Comparison of ENCODE assay signal across 9 cellular contexts in genomic region chr3:72887378-72887722, GRCh38. TPM values are rescaled to one million over a fixed set of nuclear protein-coding genes. Genes with fewer than 3 reads are reported as not detected.
A peak's percentile ranks its signal among the peaks of the same experiment; 100 is the strongest.
DNase-seq lines count a peak whose midpoint lies in the region; ATAC-seq and TF ChIP-seq lines count a peak whose summit lies in the region.
"Had no signal": no experiment of that assay in that cellular context is flagged by ENCODE, and none has a peak within 500 bp of the region (broad histone marks: within the 10 kb centered on the region; RNA-seq: fewer than 3 reads in every experiment).

No MANE protein-coding gene starts in this region.

- peak overlapping the region; percentile 49 for H3K4me3 ChIP-seq in HL-60 (replicated peaks; ENCODE audit: insufficient read depth, low read length)
- H3K4me3 ChIP-seq in iPS-11a (ENCODE audit: low read depth, low read length) = peak overlapping the region; percentile 59

- H3K27me3 ChIP-seq in HL-60 (ENCODE audit: insufficient read depth, poor library complexity, severe bottlenecking) = no peaks in the 10 kb centered on the region

- DNase-seq in HL-60 (ENCODE audit: low read depth in 1 of 2, low spot score in 1 of 2) (no peak), ecto neural progenitor cell (ENCODE audit: low spot score) (no peak), OCI-M2 (lab: John Stamatoyannopoulos, UW; ENCODE audit: unreplicated experiment) (no peak)
- no peak for DNase-seq in activated CD4-positive, alpha-beta memory T cell treated with anti-CD3 and anti-CD28 coated beads for 36 hours
- DNase-seq in stimulated activated naive CD8-positive, alpha-beta T cell treated with anti-CD3 and anti-CD28 coated beads, Interleukin-15, amount 100 ng/mL, for 72 hours = no peak
- DNase-seq: NCI-H1417 treated with DMSO at 0.1 percent for 48 hours had no signal

- H3K27me3 Mint-ChIP-seq in activated CD4-positive, alpha-beta memory T cell treated with anti-CD3 and anti-CD28 coated beads for 36 hours = peaks cover 63% of the 10 kb centered on the region
- H3K27me3 Mint-ChIP-seq in stimulated activated naive CD8-positive, alpha-beta T cell treated with anti-CD3 and anti-CD28 coated beads, Interleukin-15, amount 100 ng/mL, for 72 hours = peaks cover 83% of the 10 kb centered on the region

- H3K36me3 Mint-ChIP-seq in activated CD4-positive, alpha-beta memory T cell treated with anti-CD3 and anti-CD28 coated beads for 36 hours = no peaks in the 10 kb centered on the region

- intact Hi-C loops in activated CD4-positive, alpha-beta memory T cell treated with anti-CD3 and anti-CD28 coated beads for 36 hours (cut with micrococcal nuclease) = loop anchor here (5.0 kb wide), 1 partner anchor 40 kb away; the partner anchor contains the start of gene SHQ1

- POLR2A ChIA-PET in activated CD4-positive, alpha-beta memory T cell treated with anti-CD3 and anti-CD28 coated beads for 36 hours (lab: Charles Lee) = interaction anchor here (1.3 kb wide), 1 partner anchor 24 kb away, joined by 3 read pairs; no protein-coding TSS in a partner anchor

- ATAC-seq in stimulated activated naive CD8-positive, alpha-beta T cell treated with anti-CD3 and anti-CD28 coated beads, Interleukin-15, amount 100 ng/mL, for 72 hours = no peak
- ATAC-seq in HG02870 (IDR thresholded peaks at IDR 0.05; ENCODE audit: unreplicated experiment) = no peak
- no peak for ATAC-seq in HG03432 (IDR thresholded peaks at IDR 0.05; ENCODE audit: unreplicated experiment)

- no peak for TF ChIP-seq CTCF in HL-60 (IDR thresholded peaks at IDR 0.05; ENCODE audit: insufficient read depth, low read length)

- H3K4me3 Mint-ChIP-seq in activated CD4-positive, alpha-beta memory T cell treated with anti-CD3 and anti-CD28 coated beads for 36 hours = peak overlapping the region; percentile 64
- H3K4me3 Mint-ChIP-seq in stimulated activated naive CD8-positive, alpha-beta T cell treated with anti-CD3 and anti-CD28 coated beads, Interleukin-15, amount 100 ng/mL, for 72 hours = peak overlapping the region; percentile 76 to 89

- no peak overlapping the region for H3K27ac Mint-ChIP-seq in activated CD4-positive, alpha-beta memory T cell treated with anti-CD3 and anti-CD28 coated beads for 36 hours
- H3K27ac Mint-ChIP-seq in stimulated activated naive CD8-positive, alpha-beta T cell treated with anti-CD3 and anti-CD28 coated beads, Interleukin-15, amount 100 ng/mL, for 72 hours = no peak overlapping the region

- H3K4me1 Mint-ChIP-seq in activated CD4-positive, alpha-beta memory T cell treated with anti-CD3 and anti-CD28 coated beads for 36 hours (ENCODE audit: low read depth) = peaks cover 17% of the 10 kb centered on the region
- H3K4me1 Mint-ChIP-seq in stimulated activated naive CD8-positive, alpha-beta T cell treated with anti-CD3 and anti-CD28 coated beads, Interleukin-15, amount 100 ng/mL, for 72 hours = peaks cover 25% of the 10 kb centered on the region

- H3K9me3 Mint-ChIP-seq in activated CD4-positive, alpha-beta memory T cell treated with anti-CD3 and anti-CD28 coated beads for 36 hours = peaks cover 5% of the 10 kb centered on the region
- H3K9me3 Mint-ChIP-seq in stimulated activated naive CD8-positive, alpha-beta T cell treated with anti-CD3 and anti-CD28 coated beads, Interleukin-15, amount 100 ng/mL, for 72 hours = no peaks in the 10 kb centered on the region

- CTCF ChIA-PET in activated CD4-positive, alpha-beta memory T cell treated with anti-CD3 and anti-CD28 coated beads for 36 hours (lab: Charles Lee) = interaction anchor here (0.8 to 1.3 kb wide), 4 partner anchors 9 to 1494 kb away, joined by 3 to 4 read pairs (median 4); partner anchors contain the start of gene SHQ1

- peak overlapping the region; percentile 41 for H3K27ac ChIP-seq in HL-60 (replicated peaks)

RNA-seq across cellular contexts. Expression of gene GXYLT2, which starts 0.5 kb away (rescaled TPM):
- not detected for total RNA-seq in activated CD4-positive, alpha-beta memory T cell treated with anti-CD3 and anti-CD28 coated beads for 36 hours

RNA-seq across cellular contexts. Expression of gene SHQ1, which starts 39.1 kb away (rescaled TPM):
- total RNA-seq in activated CD4-positive, alpha-beta memory T cell treated with anti-CD3 and anti-CD28 coated beads for 36 hours = 10 to 100 TPM; 27.9 to 30.1 TPM
